ENCODE assay signal across 8 cellular contexts in the genomic region with DNA sequence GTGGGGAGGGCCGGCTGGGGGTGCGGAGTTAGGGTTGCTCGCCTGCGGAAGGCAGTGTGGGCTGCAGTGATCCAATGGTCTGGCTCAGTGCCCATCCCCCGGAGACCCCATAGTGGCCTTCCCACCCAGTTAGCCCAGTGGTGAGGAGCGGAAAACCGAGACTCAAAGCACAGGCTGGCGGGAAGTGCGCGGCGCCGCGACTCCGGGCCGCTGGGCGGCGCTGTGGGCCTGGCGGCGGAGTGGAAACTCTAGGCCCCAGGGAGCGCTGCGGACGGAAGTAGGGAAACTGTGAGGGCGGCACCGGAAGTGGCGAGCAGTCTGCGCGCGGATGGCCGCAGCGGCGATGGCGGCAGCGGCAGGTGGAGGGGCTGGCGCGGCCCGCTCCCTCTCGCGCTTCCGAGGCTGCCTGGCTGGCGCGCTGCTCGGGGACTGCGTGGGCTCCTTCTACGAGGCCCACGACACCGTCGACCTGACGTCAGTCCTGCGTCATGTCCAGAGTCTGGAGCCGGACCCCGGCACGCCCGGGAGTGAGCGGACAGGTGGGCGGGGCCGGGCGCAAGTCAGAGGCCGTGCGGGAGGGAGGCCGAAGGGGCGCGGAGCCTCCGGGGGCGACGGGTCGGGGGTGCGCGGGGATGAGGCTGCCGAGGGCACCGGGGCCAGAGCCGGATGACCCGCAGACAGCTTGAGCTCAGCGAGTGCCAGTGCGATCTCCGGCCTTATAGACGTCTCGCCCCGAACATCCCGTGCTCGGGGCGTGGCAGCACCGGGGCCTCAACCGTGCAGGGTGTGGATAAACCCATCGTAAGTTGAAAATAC. TPM values are rescaled to one million over a fixed set of nuclear protein-coding genes. Genes with fewer than 3 reads are reported as not detected.
A peak's percentile ranks its signal among the peaks of the same experiment; 100 is the strongest.
DNase-seq lines count a peak whose midpoint lies in the region; ATAC-seq and TF ChIP-seq lines count a peak whose summit lies in the region.

Gene ADPRS (plus strand): TSS at position 316 of the 816 bp plus-strand sequence. CDS start 13 bp downstream, at position 329.

- no peaks in the 10 kb centered on the region for H3K9me2 ChIP-seq in OCI-LY1 (ENCODE audit: low read depth, low read length)

- peak within 1 kb of the TSS; percentile 99 for H3K4me3 ChIP-seq in HUES64 (ENCODE audit: low read length)
- H3K4me3 ChIP-seq in OCI-LY1 (ENCODE audit: low read depth, low read length, poor library complexity, severe bottlenecking) = peak within 1 kb of the TSS; percentile 79

- H3K4me3 Mint-ChIP-seq in endothelial cell (ENCODE audit: unreplicated experiment) = peak within 1 kb of the TSS; percentile 98

- H2AFZ ChIP-seq in OCI-LY1 (ENCODE audit: low read length) = peak within 1 kb of the TSS; percentile 57

- H3K4me2 ChIP-seq in OCI-LY1 (ENCODE audit: low read length) = peak within 1 kb of the TSS; percentile 94

- no peaks in the 10 kb centered on the region for H3K9me3 Mint-ChIP-seq in endothelial cell (ENCODE audit: unreplicated experiment)

- DNase-seq in DMS 273 treated with DMSO at 0.1 percent for 48 hours (lab: John Stamatoyannopoulos, UW) = peak; percentile 71
- peak; percentile 90 for DNase-seq in activated CD8-positive, alpha-beta memory T cell treated with anti-CD3 and anti-CD28 coated beads, Interleukin-2, amount 50 U/mL, for 4 hours
- DNase-seq in endothelial cell (ENCODE audit: low spot score) = peak; percentile 93
- peak; percentile 90 for DNase-seq in midbrain (lab: John Stamatoyannopoulos, UW)
- peak; percentile 87 to 88 for DNase-seq in stimulated activated CD8-positive, alpha-beta memory T cell treated with anti-CD3 and anti-CD28 coated beads, Interleukin-15, amount 100 ng/mL, for 48 hours (ENCODE audit: low read depth in 2 of 2)

- no peaks in the 10 kb centered on the region for H3F3A ChIP-seq in OCI-LY1 (ENCODE audit: insufficient read depth, low read length)

- H4K20me1 ChIP-seq in OCI-LY1 (ENCODE audit: insufficient read depth, low read length) = no peaks in the 10 kb centered on the region

- H3K4me1 Mint-ChIP-seq in endothelial cell (ENCODE audit: unreplicated experiment) = peaks cover 10% of the 10 kb centered on the region

- H3K79me2 ChIP-seq in OCI-LY1 (ENCODE audit: insufficient read depth, low read length) = no peaks in the 10 kb centered on the region

- peaks cover 10% of the 10 kb centered on the region for H3K36me3 Mint-ChIP-seq in endothelial cell (ENCODE audit: low read depth, unreplicated experiment)

- peak within 1 kb of the TSS; percentile 91 for H3K27ac Mint-ChIP-seq in endothelial cell (ENCODE audit: unreplicated experiment)

- H3K27me3 Mint-ChIP-seq in endothelial cell (ENCODE audit: unreplicated experiment) = peaks cover 18% of the 10 kb centered on the region

- ATAC-seq in GM21447 (IDR thresholded peaks at IDR 0.05; ENCODE audit: unreplicated experiment) = peak; percentile 62

- peaks cover 34% of the 10 kb centered on the region for H3K36me3 ChIP-seq in HUES64 (ENCODE audit: insufficient read depth, low read length)
- H3K36me3 ChIP-seq in OCI-LY1 (ENCODE audit: insufficient read depth, low read length) = peaks cover 31% of the 10 kb centered on the region

- peak; percentile 97 for TF ChIP-seq CTCF in OCI-LY1 (IDR thresholded peaks at IDR 0.05; ENCODE audit: low read length)
- peak; percentile 96 for TF ChIP-seq CTCF in endothelial cell (IDR thresholded peaks at IDR 0.05; ENCODE audit: unreplicated experiment)

- peak within 1 kb of the TSS; percentile 79 for H3K9ac ChIP-seq in HUES64 (ENCODE audit: low read depth, low read length)
- H3K9ac ChIP-seq in OCI-LY1 (ENCODE audit: low read length) = peak within 1 kb of the TSS; percentile 78

- H3K27ac ChIP-seq in HUES64 (ENCODE audit: low read depth, low read length) (peak within 1 kb of the TSS; percentile 60; the same call in 1 of the 2 replicates), OCI-LY1 (ENCODE audit: low read depth, low read length, poor library complexity, severe bottlenecking) (no peak within 1 kb of the TSS)

- H3K9me3 ChIP-seq in HUES64 (ENCODE audit: insufficient read depth, low read depth, low read length) (no peaks in the 10 kb centered on the region), OCI-LY1 (ENCODE audit: low read length) (no peaks in the 10 kb centered on the region)

- 1% methylated on average over 84 of the region's 84 CpGs for WGBS in HUES64

- H3K27me3 ChIP-seq in HUES64 (ENCODE audit: insufficient read depth, low read length) (no peaks in the 10 kb centered on the region; the same call in 1 of the 2 replicates), OCI-LY1 (ENCODE audit: insufficient read depth, low read length) (no peaks in the 10 kb centered on the region)

- H3K4me1 ChIP-seq in HUES64 (ENCODE audit: insufficient read depth, low read length) = peaks cover 6% of the 10 kb centered on the region; the same call in 1 of the 2 replicates
- peaks cover 25% of the 10 kb centered on the region for H3K4me1 ChIP-seq in OCI-LY1 (ENCODE audit: insufficient read depth, low read length, severe bottlenecking)

RNA-seq across cellular contexts. Expression of gene ADPRS, which starts in this region (rescaled TPM):
- 19.9 TPM for polyA plus RNA-seq in HUES64 (2013, experiment 1 of 2)
- polyA plus RNA-seq in HUES64 (2013, experiment 2 of 2) = 18.6 TPM
- 24.2 TPM for total RNA-seq in endothelial cell (ENCODE audit: unreplicated experiment)
